In the genomic region with DNA sequence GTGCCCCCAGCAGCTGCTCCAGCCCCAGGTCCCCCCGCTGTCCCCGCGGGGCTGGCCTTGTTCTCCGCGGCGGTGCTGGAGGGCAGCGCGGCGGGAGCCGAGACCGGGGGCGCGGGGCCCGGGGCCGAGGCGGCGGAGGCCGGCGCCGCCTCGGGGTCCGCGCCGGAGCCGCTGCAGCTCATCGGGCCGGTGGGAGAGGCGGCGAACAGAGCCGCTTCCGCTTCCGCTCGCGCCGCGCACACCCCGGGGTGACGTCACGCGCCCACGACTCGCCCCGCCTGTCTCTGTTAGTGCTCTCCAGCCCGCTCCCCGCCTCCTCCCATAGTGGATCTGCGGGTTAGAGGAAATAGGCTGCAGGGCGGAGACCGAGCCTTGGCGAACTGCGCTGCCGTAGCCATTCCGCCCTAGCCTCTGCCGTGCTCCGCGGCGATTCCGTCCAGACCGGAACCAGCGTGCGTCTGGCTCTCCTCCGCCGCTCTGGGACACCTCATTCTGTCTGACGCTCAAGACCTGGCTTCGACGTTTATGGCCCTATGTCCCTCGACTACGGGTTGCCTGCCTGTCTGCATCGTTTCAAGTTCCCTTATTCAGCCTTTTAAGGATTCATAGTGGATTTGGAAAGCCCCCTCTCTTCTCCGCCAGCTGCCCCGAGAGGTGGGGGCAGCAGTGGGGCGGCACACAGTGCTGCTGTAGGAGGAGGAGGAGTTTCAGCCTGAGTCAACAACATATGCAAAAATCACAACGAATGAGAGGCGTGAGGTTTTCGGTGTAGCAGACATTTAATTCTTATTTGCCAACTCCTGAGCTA, we compare ENCODE assay signal across 8 cellular contexts. TPM values are rescaled to one million over a fixed set of nuclear protein-coding genes. Genes with fewer than 3 reads are reported as not detected.
DNase-seq lines count a peak whose midpoint lies in the region; TF ChIP-seq lines count a peak whose summit lies in the region.

A gene (minus strand): TSS at position 209 of the 808 bp plus-strand sequence. CDS start 27 bp downstream, at position 182.

- peak; percentile 97 for DNase-seq in COLO668 (lab: John Stamatoyannopoulos, UW; ENCODE audit: unreplicated experiment)
- peak; percentile 91 for DNase-seq in GM20000 (ENCODE audit: low spot score)
- DNase-seq in HT-29 (ENCODE audit: low spot score), result peak; percentile 98
- DNase-seq in NK-92 treated with Interleukin-12 subunit alpha and Interleukin-12 subunit beta, amount 100 ng/mL, for 24 hours (lab: John Stamatoyannopoulos, UW), result peak; percentile 89
- peak; percentile 96 for DNase-seq in activated CD8-positive, alpha-beta memory T cell treated with anti-CD3 and anti-CD28 coated beads for 24 hours
- peak; percentile 95 for DNase-seq in effector CD4-positive, alpha-beta T cell
- peak; percentile 97 to 98 for DNase-seq in lung microvascular endothelial cell (ENCODE audit: low read depth in 2 of 2)
- DNase-seq in stimulated activated CD4-positive, alpha-beta T cell treated with anti-CD3 and anti-CD28 coated beads, TNF-alpha, amount 100 ng/mL, for 4 hours (ENCODE audit: low read depth in 3 of 3), result peak; percentile 90 to 91 (median 91)

- TF ChIP-seq CTCF in GM20000 (IDR thresholded peaks at IDR 0.05; ENCODE audit: extremely low read depth, missing control alignments), result no peak

RNA-seq across cellular contexts. Expression of the gene that starts here (rescaled TPM):
- total RNA-seq in HT-29 (2014; rRNA removed; shearing (Covaris generic)), result 189 and 243 TPM in 2 replicates
- total RNA-seq in lung microvascular endothelial cell, result 27.7 and 34.1 TPM in 2 replicates

Comparison
In these comparisons a context has a peak if more than half of its experiments do, and no peak if none do; other contexts are left out.
1. Peak in every context shown above with its lines: DNase-seq.